In the genomic region with DNA sequence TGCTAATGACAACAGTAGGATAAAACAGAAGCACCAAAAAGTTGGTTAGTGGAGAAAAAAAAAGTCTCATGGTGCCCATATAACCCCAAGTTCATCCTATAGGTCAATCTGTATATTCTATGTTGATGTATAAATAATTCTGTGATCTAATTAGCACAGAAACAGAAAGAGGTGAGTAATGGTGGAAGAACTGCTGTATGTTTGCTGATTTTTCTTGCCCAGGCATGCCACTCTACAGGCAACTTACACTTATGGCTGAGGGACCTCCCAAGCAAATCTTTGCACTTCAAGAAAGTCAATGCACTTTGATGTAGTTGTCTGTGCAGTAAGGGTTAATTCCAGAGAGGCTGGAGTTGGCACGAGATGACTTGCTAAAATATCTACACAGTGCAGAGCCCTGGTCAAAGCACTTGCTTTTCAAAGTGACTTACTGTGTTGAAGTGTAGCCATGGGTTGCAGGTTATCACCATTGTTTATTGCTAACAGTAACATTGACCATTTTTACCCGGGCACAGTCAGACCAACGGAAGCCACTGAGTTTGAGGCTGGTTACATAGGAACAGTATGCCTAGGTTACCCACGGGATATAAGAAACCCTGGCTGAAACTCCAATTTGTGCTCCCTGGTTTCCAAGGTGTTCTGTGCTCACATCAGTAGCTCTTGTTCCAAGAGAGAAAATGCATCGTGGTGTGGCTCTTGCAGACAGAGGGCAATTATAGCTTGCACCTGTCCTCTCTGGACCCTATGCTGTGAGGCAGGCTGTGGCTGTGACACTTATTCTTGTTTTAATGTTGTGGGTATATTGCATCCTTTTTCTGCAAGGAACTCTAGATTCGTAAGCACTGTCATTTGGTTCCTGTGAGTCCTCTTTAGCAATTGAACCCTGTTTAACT, we compare ENCODE assay signal across 30 cellular contexts.
DNase-seq lines count a peak whose midpoint lies in the region; ATAC-seq, FAIRE-seq and TF ChIP-seq lines count a peak whose summit lies in the region.
"Had no signal": no experiment of that assay in that cellular context is flagged by ENCODE, and none has a peak within 500 bp of the region (broad histone marks: within the 10 kb centered on the region; RNA-seq: fewer than 3 reads in every experiment).

No MANE protein-coding gene starts in this region.

- H3K4me3 Mint-ChIP-seq in astrocyte (ENCODE audit: unreplicated experiment), result no peak overlapping the region
- H3K4me3 Mint-ChIP-seq: activated CD4-positive, alpha-beta memory T cell treated with anti-CD3 and anti-CD28 coated beads, Interleukin-2, amount 10 ng/mL, durations not matched to agents 7 days and 5 days; activated T-helper 17 cell treated with anti-CD3 and anti-CD28 coated beads, Interleukin-2, amount 50 U/mL, for 72 hours; CD4-positive, alpha-beta T cell; effector memory CD8-positive, alpha-beta T cell; H9; mesothelial cell of epicardium; naive thymus-derived CD4-positive, alpha-beta T cell; T-helper 17 cell had no signal

- dilution Hi-C loops in keratinocyte (cut with MboI; ENCODE audit: extremely low pct_ligation_motif_present, low sequenced_read_pairs), result no loop called here

- no peaks in the 10 kb centered on the region for H3K9me1 ChIP-seq in keratinocyte (ENCODE audit: control insufficient read depth, extremely low read depth, insufficient read depth, low read length)

- no peaks in the 10 kb centered on the region for H3K27me3 ChIP-seq in astrocyte (ENCODE audit: insufficient read depth, low read length)
- H3K27me3 ChIP-seq in keratinocyte (ENCODE audit: control insufficient read depth, extremely low read depth, insufficient read depth, low read length), result no peaks in the 10 kb centered on the region
- H3K27me3 ChIP-seq: esophagus muscularis mucosa, testis had no signal

- H3K27ac ChIP-seq in astrocyte (ENCODE audit: low read depth, low read length), result no peak overlapping the region
- no peak overlapping the region for H3K27ac ChIP-seq in keratinocyte (ENCODE audit: control insufficient read depth, insufficient read depth, low read length)
- H3K27ac ChIP-seq: esophagus muscularis mucosa, testis had no signal

- no peak overlapping the region for H3K4me2 ChIP-seq in astrocyte (ENCODE audit: low read length)
- peak overlapping the region; percentile 23 for H3K4me2 ChIP-seq in keratinocyte (ENCODE audit: control insufficient read depth, extremely low read depth, insufficient read depth, low read depth, low read length)

- H3K4me1 ChIP-seq in astrocyte (ENCODE audit: insufficient read depth, low read length) (peaks cover 10% of the 10 kb centered on the region), keratinocyte (ENCODE audit: control insufficient read depth, extremely low read depth, insufficient read depth, low read length) (peaks cover 10% of the 10 kb centered on the region)
- H3K4me1 ChIP-seq: testis had no signal

- peaks cover 9% of the 10 kb centered on the region for H3K4me1 Mint-ChIP-seq in astrocyte (ENCODE audit: low read depth, unreplicated experiment)
- H3K4me1 Mint-ChIP-seq: activated T-helper 17 cell treated with anti-CD3 and anti-CD28 coated beads, Interleukin-2, amount 50 U/mL, for 72 hours had no signal

- H3K36me3 ChIP-seq in astrocyte (ENCODE audit: insufficient read depth, low read length), result no peaks in the 10 kb centered on the region
- H3K36me3 ChIP-seq in keratinocyte (ENCODE audit: control insufficient read depth in 2 of 2, extremely low read depth in 1 of 2, insufficient read depth in 2 of 2, low read length in 2 of 2), result no peaks in the 10 kb centered on the region

- H3K9me3 Mint-ChIP-seq in astrocyte (ENCODE audit: unreplicated experiment), result no peaks in the 10 kb centered on the region
- H3K9me3 Mint-ChIP-seq: activated CD4-positive, alpha-beta memory T cell treated with anti-CD3 and anti-CD28 coated beads, Interleukin-2, amount 10 ng/mL, durations not matched to agents 7 days and 5 days; activated T-helper 17 cell treated with anti-CD3 and anti-CD28 coated beads, Interleukin-2, amount 50 U/mL, for 72 hours; CD4-positive, alpha-beta T cell; effector memory CD8-positive, alpha-beta T cell had no signal

- no peak for ATAC-seq in GM19023 (IDR thresholded peaks at IDR 0.05; ENCODE audit: unreplicated experiment)
- ATAC-seq: activated T-helper 17 cell treated with anti-CD3 and anti-CD28 coated beads, Interleukin-2, amount 50 U/mL, for 72 hours; effector memory CD8-positive, alpha-beta T cell; naive thymus-derived CD4-positive, alpha-beta T cell; T-helper 17 cell had no signal

- FAIRE-seq in GM18507 (lab: Jason Lieb, UNC) (peak; percentile 47), astrocyte (lab: Jason Lieb, UNC) (peak; percentile 66), keratinocyte (lab: Jason Lieb, UNC) (peak; percentile 36)
- FAIRE-seq: frontal cortex had no signal

- no peak for TF ChIP-seq CTCF in astrocyte (IDR thresholded peaks at IDR 0.05; ENCODE audit: insufficient read depth, low read depth, low read length)
- no peak for TF ChIP-seq CTCF in keratinocyte (optimal IDR thresholded peaks at IDR 0.05 in 1 of 3, IDR thresholded peaks at IDR 0.05 in 1 of 3, conservative IDR thresholded peaks at IDR 0.05 in 1 of 3; ENCODE audit: extremely low read depth in 1 of 3, insufficient read depth in 2 of 3, low read length in 3 of 3)

- no peak overlapping the region for H3K9ac ChIP-seq in astrocyte (ENCODE audit: low read length)
- no peak overlapping the region for H3K9ac ChIP-seq in keratinocyte (ENCODE audit: control insufficient read depth, extremely low read depth, insufficient read depth, low read length)

- DNase-seq in NCI-H1417 (lab: John Stamatoyannopoulos, UW) (peak in 2 of 3 experiments; percentile 57 to 85), NCI-H1417 treated with DMSO at 0.1 percent for 48 hours (lab: John Stamatoyannopoulos, UW) (no peak), GM18507 (ENCODE audit: extremely low spot score, insufficient read length, low read depth) (no peak), astrocyte (ENCODE audit: low read depth) (no peak), keratinocyte (ENCODE audit: low read depth, low spot score) (no peak), posterior vena cava (ENCODE audit: low spot score) (no peak), HUDEP-2 (lab: John Stamatoyannopoulos, UW; ENCODE audit: unreplicated experiment in 76 of 76) (no peak)
- DNase-seq: 8988T; activated CD4-positive, alpha-beta memory T cell treated with anti-CD3 and anti-CD28 coated beads, Interleukin-2, amount 10 ng/mL, durations not matched to agents 7 days and 5 days; activated CD4-positive, CD25-positive, alpha-beta regulatory T cell treated with anti-CD3 and anti-CD28 coated beads, Interleukin-2, amount 50 U/mL, for 72 hours; activated CD8-positive, alpha-beta memory T cell treated with anti-CD3 and anti-CD28 coated beads, Interleukin-2, amount 50 U/mL, for 48 hours; activated naive CD4-positive, alpha-beta T cell treated with anti-CD3 and anti-CD28 coated beads, Interleukin-2, amount 50 U/mL, for 16 hours; CD4-positive, alpha-beta T cell; cortex of kidney; DMS 273 treated with DMSO at 0.1 percent for 48 hours; effector memory CD8-positive, alpha-beta T cell; H9; hippocampal formation; KG1; naive thymus-derived CD4-positive, alpha-beta T cell; NCI-H2171 treated with DMSO at 0.1 percent for 48 hours; NCI-H524 treated with DMSO at 0.1 percent for 48 hours; stimulated activated naive CD4-positive, alpha-beta T cell; T-helper 17 cell; testis had no signal

- H3K79me2 ChIP-seq in astrocyte (ENCODE audit: insufficient read depth, low read length), result no peaks in the 10 kb centered on the region
- H3K79me2 ChIP-seq in keratinocyte (ENCODE audit: control insufficient read depth, insufficient read depth, low read length), result no peaks in the 10 kb centered on the region

- H3K9me3 ChIP-seq in astrocyte (ENCODE audit: insufficient read depth, low read depth, low read length), result no peaks in the 10 kb centered on the region
- H3K9me3 ChIP-seq in keratinocyte (ENCODE audit: control insufficient read depth, low read depth, low read length), result no peaks in the 10 kb centered on the region
- H3K9me3 ChIP-seq: esophagus muscularis mucosa, testis had no signal

- H4K20me1 ChIP-seq in astrocyte (ENCODE audit: insufficient read depth, low read length), result no peaks in the 10 kb centered on the region
- H4K20me1 ChIP-seq in keratinocyte (ENCODE audit: control insufficient read depth, extremely low read depth, insufficient read depth, low read length), result no peaks in the 10 kb centered on the region

- H3K4me3 ChIP-seq in astrocyte (ENCODE audit: insufficient read depth, low read depth, low read length), result no peak overlapping the region
- no peak overlapping the region for H3K4me3 ChIP-seq in keratinocyte (ENCODE audit: control insufficient read depth in 2 of 3, extremely low read depth in 1 of 3, insufficient read depth in 2 of 3, low read depth in 1 of 3, low read length in 3 of 3)
- H3K4me3 ChIP-seq: esophagus muscularis mucosa, testis had no signal

- no peaks in the 10 kb centered on the region for H3K36me3 Mint-ChIP-seq in astrocyte (ENCODE audit: low read depth, unreplicated experiment)
- H3K36me3 Mint-ChIP-seq: naive thymus-derived CD4-positive, alpha-beta T cell had no signal

- H3K27me3 Mint-ChIP-seq in astrocyte (ENCODE audit: low read depth, unreplicated experiment), result no peaks in the 10 kb centered on the region
- H3K27me3 Mint-ChIP-seq: activated CD4-positive, alpha-beta memory T cell treated with anti-CD3 and anti-CD28 coated beads, Interleukin-2, amount 10 ng/mL, durations not matched to agents 7 days and 5 days; activated T-helper 17 cell treated with anti-CD3 and anti-CD28 coated beads, Interleukin-2, amount 50 U/mL, for 72 hours; CD4-positive, alpha-beta T cell; effector memory CD8-positive, alpha-beta T cell; naive thymus-derived CD4-positive, alpha-beta T cell; T-helper 17 cell had no signal

- intact Hi-C loops in posterior vena cava (cut with DNase I), result no loop called here

- H2AFZ ChIP-seq in astrocyte (ENCODE audit: low read depth, low read length), result no peak overlapping the region
- H2AFZ ChIP-seq in keratinocyte (ENCODE audit: control insufficient read depth, low read length), result no peak overlapping the region

- H3K27ac Mint-ChIP-seq in astrocyte (ENCODE audit: unreplicated experiment), result no peak overlapping the region
- H3K27ac Mint-ChIP-seq: activated CD4-positive, alpha-beta memory T cell treated with anti-CD3 and anti-CD28 coated beads, Interleukin-2, amount 10 ng/mL, durations not matched to agents 7 days and 5 days; activated T-helper 17 cell treated with anti-CD3 and anti-CD28 coated beads, Interleukin-2, amount 50 U/mL, for 72 hours; CD4-positive, alpha-beta T cell; effector memory CD8-positive, alpha-beta T cell; H9; mesothelial cell of epicardium; naive thymus-derived CD4-positive, alpha-beta T cell; T-helper 17 cell had no signal

Comparison
In these comparisons a context has a peak if more than half of its experiments do, and no peak if none do; other contexts are left out.
1. DNase-seq: peak in NCI-H1417 (2 of 3); none in NCI-H1417 treated with DMSO at 0.1 percent for 48 hours (single experiment), GM18507 (single experiment), astrocyte (single experiment), keratinocyte (single experiment), posterior vena cava (single experiment) and HUDEP-2 (0 of 76).